Comparison of ENCODE assay signal across 8 cellular contexts in the genomic region with DNA sequence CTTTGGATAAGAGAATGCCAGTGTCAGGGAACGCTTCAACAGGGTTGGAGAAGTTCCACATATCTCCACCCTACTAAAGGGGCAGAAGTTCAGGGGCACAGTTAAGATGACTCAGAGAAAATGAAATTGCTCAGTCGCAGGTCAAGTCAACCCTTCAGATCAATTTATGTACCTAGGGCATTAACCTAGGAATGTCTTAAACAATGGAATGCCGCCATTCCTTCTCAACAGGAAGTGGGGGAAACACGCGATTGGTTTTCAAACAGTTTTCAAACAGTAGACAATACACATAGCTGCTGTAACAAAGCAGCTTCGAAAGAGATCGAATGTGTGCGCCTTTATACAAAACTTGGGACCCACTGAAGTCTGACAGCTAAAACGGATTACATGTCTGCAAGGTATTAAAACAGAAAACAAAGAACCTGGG. TPM values are rescaled to one million over a fixed set of nuclear protein-coding genes. Genes with fewer than 3 reads are reported as not detected.
DNase-seq lines count a peak whose midpoint lies in the region; ATAC-seq lines count a peak whose summit lies in the region.

No MANE protein-coding gene starts in this region.

- peaks cover 40% of the 10 kb centered on the region for H3K4me1 Mint-ChIP-seq in activated CD4-positive, alpha-beta T cell treated with anti-CD3 and anti-CD28 coated beads, Interleukin-2, amount 10 ng/mL, durations not matched to agents 7 days and 5 days

- H3K9me3 Mint-ChIP-seq in activated CD4-positive, alpha-beta T cell treated with anti-CD3 and anti-CD28 coated beads, Interleukin-2, amount 10 ng/mL, durations not matched to agents 7 days and 5 days, result peaks cover 1% of the 10 kb centered on the region

- ATAC-seq in HG03457 (IDR thresholded peaks at IDR 0.05; ENCODE audit: unreplicated experiment), result no peak

- H3K27me3 Mint-ChIP-seq in activated CD4-positive, alpha-beta T cell treated with anti-CD3 and anti-CD28 coated beads, Interleukin-2, amount 10 ng/mL, durations not matched to agents 7 days and 5 days, result peaks cover 13% of the 10 kb centered on the region

- POLR2A ChIA-PET in activated CD4-positive, alpha-beta T cell treated with anti-CD3 and anti-CD28 coated beads, Interleukin-2, amount 10 ng/mL, durations not matched to agents 7 days and 5 days (lab: Charles Lee), result no interaction called here

- H3K27ac ChIP-seq in layer of hippocampus (ENCODE audit: low read depth, low read length), result peak overlapping the region; percentile 60

- peaks cover 48% of the 10 kb centered on the region for H3K36me3 Mint-ChIP-seq in activated CD4-positive, alpha-beta T cell treated with anti-CD3 and anti-CD28 coated beads, Interleukin-2, amount 10 ng/mL, durations not matched to agents 7 days and 5 days (ENCODE audit: low read depth)

- peak overlapping the region; percentile 87 for H3K4me3 Mint-ChIP-seq in activated CD4-positive, alpha-beta T cell treated with anti-CD3 and anti-CD28 coated beads, Interleukin-2, amount 10 ng/mL, durations not matched to agents 7 days and 5 days

- H3K27me3 ChIP-seq in layer of hippocampus (ENCODE audit: control insufficient read depth, insufficient read depth, low read length), result no peaks in the 10 kb centered on the region

- CTCF ChIA-PET in activated CD4-positive, alpha-beta T cell treated with anti-CD3 and anti-CD28 coated beads, Interleukin-2, amount 10 ng/mL, durations not matched to agents 7 days and 5 days (lab: Charles Lee), result no interaction called here

- DNase-seq in activated CD4-positive, alpha-beta T cell treated with anti-CD3 and anti-CD28 coated beads, Interleukin-2, amount 10 ng/mL, durations not matched to agents 7 days and 5 days, result no peak
- DNase-seq in activated CD4-positive, alpha-beta T cell treated with anti-CD3 and anti-CD28 coated beads, Interleukin-2, amount 50 U/mL, for 48 hours, result no peak
- peak; percentile 26 for DNase-seq in NOMO-1 treated with DMSO at 0.1 percent for 48 hours (lab: John Stamatoyannopoulos, UW; ENCODE audit: unreplicated experiment)
- peak; percentile 36 for DNase-seq in cerebellar cortex (ENCODE audit: low spot score)
- DNase-seq in superior temporal gyrus (ENCODE audit: extremely low spot score), result peak; percentile 29
- DNase-seq in stimulated activated naive CD4-positive, alpha-beta T cell treated with Interleukin-2 at 50 U/mL for 16 hours (lab: John Stamatoyannopoulos, UW), result no peak

- peak overlapping the region; percentile 89 for H3K27ac Mint-ChIP-seq in activated CD4-positive, alpha-beta T cell treated with anti-CD3 and anti-CD28 coated beads, Interleukin-2, amount 10 ng/mL, durations not matched to agents 7 days and 5 days

RNA-seq across cellular contexts. Expression of a gene that starts 0.9 kb away (rescaled TPM):
- 10 to 100 TPM; 30.5 to 32.1 TPM for total RNA-seq in activated CD4-positive, alpha-beta T cell treated with anti-CD3 and anti-CD28 coated beads, Interleukin-2, amount 10 ng/mL, durations not matched to agents 7 days and 5 days

RNA-seq across cellular contexts. Expression of a gene that starts 44.6 kb away (rescaled TPM):
- total RNA-seq in activated CD4-positive, alpha-beta T cell treated with anti-CD3 and anti-CD28 coated beads, Interleukin-2, amount 10 ng/mL, durations not matched to agents 7 days and 5 days, result under 1 TPM in 1 of 2 experiments, not detected in 1; 0.10 TPM

Comparison
In these comparisons a context has a peak if more than half of its experiments do, and no peak if none do; other contexts are left out.
1. DNase-seq: peak in NOMO-1 treated with DMSO at 0.1 percent for 48 hours (single experiment), cerebellar cortex (single experiment) and superior temporal gyrus (single experiment); none in activated CD4-positive, alpha-beta T cell treated with anti-CD3 and anti-CD28 coated beads, Interleukin-2, amount 10 ng/mL, durations not matched to agents 7 days and 5 days (single experiment), activated CD4-positive, alpha-beta T cell treated with anti-CD3 and anti-CD28 coated beads, Interleukin-2, amount 50 U/mL, for 48 hours (0 of 2) and stimulated activated naive CD4-positive, alpha-beta T cell treated with Interleukin-2 at 50 U/mL for 16 hours (single experiment).